1 cellular context compared by ENCODE assay signal in genomic region chr11:11028017-11028692, GRCh38.
A peak's percentile ranks its signal among the peaks of the same experiment; 100 is the strongest.
TF ChIP-seq lines count a peak whose summit lies in the region.

No MANE protein-coding gene starts in this region.

TF ChIP-seq in GM12878, 131 proteins besides CTCF, POLR2A, EP300 and RAD21 (continued from another document):
- TF ChIP-seq PBX3 (IDR thresholded peaks at IDR 0.05; ENCODE audit: insufficient replicate concordance, low read depth, low read length) (peak; percentile 29), FOXM1 (IDR thresholded peaks at IDR 0.05; ENCODE audit: low read depth, low read length) (no peak), SMC3 (IDR thresholded peaks at IDR 0.05; ENCODE audit: borderline replicate concordance, low read length) (peak; percentile 83), TBL1XR1 (IDR thresholded peaks at IDR 0.05; ENCODE audit: low read depth, low read length) (no peak)
TF ChIP-seq in GM12878: peak in this region for 4.
